ENCODE assay signal across 12 cellular contexts in the genomic region with DNA sequence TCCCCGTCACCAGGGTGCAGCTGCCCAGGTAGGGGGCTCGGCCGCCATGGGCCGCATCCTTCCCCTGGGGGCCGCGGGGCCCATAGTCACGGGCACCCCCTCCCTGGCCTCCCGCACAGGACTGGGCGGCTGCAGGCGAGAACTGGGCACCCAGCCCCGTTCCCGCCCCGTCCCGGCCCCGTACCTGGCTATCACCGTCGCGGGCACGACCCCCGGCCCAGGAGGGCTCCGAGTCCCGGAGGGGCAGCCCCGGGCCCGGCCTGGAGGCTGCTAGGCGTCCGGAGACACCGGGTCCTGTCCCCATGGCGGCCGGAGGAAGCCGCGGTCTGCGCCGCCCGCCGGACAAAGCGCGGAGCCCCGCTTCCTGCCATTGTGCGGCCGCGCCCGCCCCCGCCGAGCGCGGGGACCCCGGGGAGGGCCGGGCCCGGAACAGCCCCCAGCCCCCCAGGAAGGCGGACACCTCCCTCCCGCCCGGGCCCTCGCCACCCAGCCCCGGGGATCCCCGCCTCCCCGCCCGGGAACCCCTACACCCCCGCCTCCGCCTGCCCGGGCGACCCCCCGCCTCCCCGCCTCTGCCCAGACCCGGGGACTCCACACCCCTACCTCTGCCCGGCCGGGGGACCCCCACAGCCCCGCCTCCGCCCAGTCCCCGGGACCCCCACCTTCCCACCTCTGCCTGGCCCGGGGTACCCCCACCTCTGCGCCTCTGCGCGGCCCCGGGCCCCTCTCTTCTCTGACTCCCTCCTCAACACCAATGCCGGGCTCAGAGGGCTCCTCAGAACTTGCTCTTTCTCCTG. TPM values are rescaled to one million over a fixed set of nuclear protein-coding genes. Genes with fewer than 3 reads are reported as not detected.
A peak's percentile ranks its signal among the peaks of the same experiment; 100 is the strongest.
DNase-seq lines count a peak whose midpoint lies in the region; ATAC-seq and TF ChIP-seq lines count a peak whose summit lies in the region.
"Had no signal": no experiment of that assay in that cellular context is flagged by ENCODE, and none has a peak within 500 bp of the region (broad histone marks: within the 10 kb centered on the region; RNA-seq: fewer than 3 reads in every experiment).

No MANE protein-coding gene starts in this region.

- H3K27ac ChIP-seq in epithelial cell of prostate = peak overlapping the region; percentile 100
- H3K27ac ChIP-seq in mesodermal cell (ENCODE audit: low read depth, low read length, severe bottlenecking) = no peak overlapping the region
- H3K27ac ChIP-seq in uterus = peak overlapping the region in 1 of 2 donors; percentile 20
- H3K27ac ChIP-seq: C4-2B had no signal

- WGBS in mesodermal cell (ENCODE audit: insufficient coverage in 2 of 2), 2 experiments = 8 to 10% methylated on average over 34 to 44 of the region's 75 CpGs

- intact Hi-C loops in Right ventricle myocardium superior (cut with DNase I) = loop anchor here (5.0 kb wide), 2 partner anchors 37 to 162 kb away; no protein-coding TSS in a partner anchor
- intact Hi-C loops in Right ventricle myocardium inferior (cut with DNase I) = loop anchor here (5.0 kb wide), 1 partner anchor 162 kb away; no protein-coding TSS in a partner anchor
- intact Hi-C loops in uterus (cut with DNase I; ENCODE audit: low total_unique reads) = no loop called here

- ATAC-seq in Right ventricle myocardium superior (ENCODE audit: poor library complexity) = peak; percentile 10
- no peak for ATAC-seq in Right ventricle myocardium inferior
- ATAC-seq in GM21515 (IDR thresholded peaks at IDR 0.05; ENCODE audit: unreplicated experiment) = no peak

- DNase-seq in Right ventricle myocardium superior (no peak), Right ventricle myocardium inferior (ENCODE audit: missing footprints) (no peak), epithelial cell of prostate (ENCODE audit: low read depth, low spot score) (no peak), uterus (no peak), OCI-M1 (lab: John Stamatoyannopoulos, UW) (no peak), SK-N-DZ (ENCODE audit: low spot score) (no peak)
- DNase-seq: amniotic stem cell; NCI-H226; stimulated activated CD8-positive, alpha-beta memory T cell treated with anti-CD3 and anti-CD28 coated beads, Interleukin-4, amount 100 ng/mL, for 48 hours had no signal

- peak overlapping the region; percentile 60 for H3K4me3 ChIP-seq in mesodermal cell (ENCODE audit: extremely low read depth, insufficient read depth, low read length, poor library complexity, severe bottlenecking)
- peak overlapping the region; percentile 5 to 27 for H3K4me3 ChIP-seq in uterus

- H3K36me3 ChIP-seq in mesodermal cell (ENCODE audit: control insufficient read depth, insufficient read depth, low read length) = peaks cover 21% of the 10 kb centered on the region
- H3K36me3 ChIP-seq in uterus = no peaks in the 10 kb centered on the region

- no peaks in the 10 kb centered on the region for H3K27me3 ChIP-seq in uterus

- TF ChIP-seq POLR2A in uterus (IDR thresholded peaks at IDR 0.05) = no peak

- TF ChIP-seq CTCF in uterus (IDR thresholded peaks at IDR 0.05) = no peak

- H3K9me3 ChIP-seq in mesodermal cell (ENCODE audit: control insufficient read depth, low read length) (no peaks in the 10 kb centered on the region), uterus (no peaks in the 10 kb centered on the region)

- peaks cover 17% of the 10 kb centered on the region for H3K4me1 ChIP-seq in mesodermal cell (ENCODE audit: control insufficient read depth, insufficient read depth, low read length, poor library complexity, severe bottlenecking)
- H3K4me1 ChIP-seq in uterus = peaks cover 0 to 10% of the 10 kb centered on the region in 2 donors

RNA-seq across cellular contexts. Expression of gene PLEKHG5, which starts 6.1 kb away (rescaled TPM):
- total RNA-seq in Right ventricle myocardium superior = 16.8 TPM
- 16.8 TPM for total RNA-seq in Right ventricle myocardium inferior
- polyA plus RNA-seq in mesodermal cell (2013, experiment 1 of 2) = 27.1 TPM
- 23.0 TPM for polyA plus RNA-seq in mesodermal cell (2013, experiment 2 of 2)
- total RNA-seq in uterus = 10 to 100 TPM in 2 of 4 donors, 1 to 10 TPM in 2; 2.6 to 23.7 (median 8.2) TPM
- polyA plus RNA-seq in SK-N-DZ (2014; cell fraction: cytosol; rRNA removed) = 4.5 and 5.1 TPM in 2 replicates
- polyA plus RNA-seq in SK-N-DZ (2014; cell fraction: nucleus; rRNA removed) = 25.6 and 27.2 TPM in 2 replicates

RNA-seq across cellular contexts. Expression of gene TNFRSF25, which starts 19.4 kb away (rescaled TPM):
- total RNA-seq in Right ventricle myocardium superior (13.7 TPM), Right ventricle myocardium inferior (11.4 TPM), uterus (10 to 100 TPM in 1 of 4 donors, 1 to 10 TPM in 3; 1.0 to 11.1 (median 4.8) TPM)
- polyA plus RNA-seq in mesodermal cell (2013, experiment 1 of 2) = 30.6 TPM
- polyA plus RNA-seq in mesodermal cell (2013, experiment 2 of 2) = 24.6 TPM
- 5.9 and 6.6 TPM in 2 replicates for polyA plus RNA-seq in SK-N-DZ (2014; cell fraction: cytosol; rRNA removed)
- polyA plus RNA-seq in SK-N-DZ (2014; cell fraction: nucleus; rRNA removed) = 53.5 and 71.1 TPM in 2 replicates
